8 cellular contexts compared by ENCODE assay signal in genomic region chr1:219460561-219461511, GRCh38.
DNase-seq lines count a peak whose midpoint lies in the region; ATAC-seq and TF ChIP-seq lines count a peak whose summit lies in the region.

No MANE protein-coding gene starts in this region.

- H3K36me3 ChIP-seq in heart left ventricle (no peaks in the 10 kb centered on the region), A673 (ENCODE audit: insufficient read depth, low read length, poor library complexity, severe bottlenecking) (no peaks in the 10 kb centered on the region)

- TF ChIP-seq POLR2A in heart left ventricle (IDR thresholded peaks at IDR 0.05), result no peak

- 46 to 72% (median 59%) methylated on average over 8 of the region's 8 CpGs for WGBS in heart left ventricle, 4 donors

- POLR2A ChIA-PET in A673 (lab: Charles Lee; ENCODE audit: low non-redundant PET), result no interaction called here

- TF ChIP-seq CTCF in heart left ventricle (IDR thresholded peaks at IDR 0.05) (no peak), A673 (conservative IDR thresholded peaks at IDR 0.05; ENCODE audit: low read depth, low read length) (no peak)

- H3K27me3 Mint-ChIP-seq in activated T-helper 17 cell treated with anti-CD3 and anti-CD28 coated beads, Interleukin-2, amount 50 U/mL, for 72 hours, result peaks cover 4% of the 10 kb centered on the region
- no peaks in the 10 kb centered on the region for H3K27me3 Mint-ChIP-seq in activated T-cell treated with anti-CD3 and anti-CD28 coated beads, Interleukin-2, amount 50 U/mL, for 4 hours (ENCODE audit: low read depth)

- H3K4me3 Mint-ChIP-seq in activated T-helper 17 cell treated with anti-CD3 and anti-CD28 coated beads, Interleukin-2, amount 50 U/mL, for 72 hours, result no peak overlapping the region
- H3K4me3 Mint-ChIP-seq in activated T-cell treated with anti-CD3 and anti-CD28 coated beads, Interleukin-2, amount 50 U/mL, for 4 hours, result no peak overlapping the region

- H3K27me3 ChIP-seq in heart left ventricle, result no peaks in the 10 kb centered on the region
- H3K27me3 ChIP-seq in A673 (replicated peaks; ENCODE audit: insufficient read depth, low read depth, low read length, poor library complexity), result peaks cover 16% of the 10 kb centered on the region

- no peaks in the 10 kb centered on the region for H3K9me3 ChIP-seq in heart left ventricle
- H3K9me3 ChIP-seq in A673 (ENCODE audit: low read depth, low read length, poor library complexity, severe bottlenecking), result no peaks in the 10 kb centered on the region

- H3K4me3 ChIP-seq in heart left ventricle (no peak overlapping the region), A673 (ENCODE audit: low read depth, low read length, poor library complexity, severe bottlenecking) (no peak overlapping the region)

- peaks cover 3% of the 10 kb centered on the region for H3K9me3 Mint-ChIP-seq in activated T-helper 17 cell treated with anti-CD3 and anti-CD28 coated beads, Interleukin-2, amount 50 U/mL, for 72 hours
- H3K9me3 Mint-ChIP-seq in activated T-cell treated with anti-CD3 and anti-CD28 coated beads, Interleukin-2, amount 50 U/mL, for 4 hours, result no peaks in the 10 kb centered on the region

- DNase-seq in heart left ventricle (no peak), Right ventricle myocardium inferior (ENCODE audit: missing footprints) (no peak), substantia nigra (lab: John Stamatoyannopoulos, UW) (peak in 3 of 49 donors; percentile 3 to 22 (median 4)), A673 (ENCODE audit: low spot score) (no peak)
- DNase-seq in activated T-cell treated with anti-CD3 and anti-CD28 coated beads, Interleukin-2, amount 50 U/mL, for 4 hours, result no peak
- no peak for DNase-seq in activated CD4-positive, alpha-beta T cell treated with anti-CD3 and anti-CD28 coated beads, Interleukin-2, amount 50 U/mL, for 1 hour

- H3K27ac Mint-ChIP-seq in activated T-helper 17 cell treated with anti-CD3 and anti-CD28 coated beads, Interleukin-2, amount 50 U/mL, for 72 hours, result peak overlapping the region; percentile 5

- peak; percentile 53 to 69 (median 61) for ATAC-seq in heart left ventricle
- no peak for ATAC-seq in Right ventricle myocardium inferior
- peak; percentile 80 for ATAC-seq in HG03066 (IDR thresholded peaks at IDR 0.05; ENCODE audit: low read depth, unreplicated experiment)
- no peak for ATAC-seq in activated T-helper 17 cell treated with anti-CD3 and anti-CD28 coated beads, Interleukin-2, amount 50 U/mL, for 72 hours (replicated peaks)
- no peak for ATAC-seq in activated T-cell treated with anti-CD3 and anti-CD28 coated beads, Interleukin-2, amount 50 U/mL, for 4 hours

- no TSS peak for BruUV-seq in A673 (replicated peaks; lab: Mats Ljungman, UMichigan)

- CTCF ChIA-PET in A673 (lab: Charles Lee), result no interaction called here

- H3K36me3 Mint-ChIP-seq in activated T-helper 17 cell treated with anti-CD3 and anti-CD28 coated beads, Interleukin-2, amount 50 U/mL, for 72 hours (ENCODE audit: low read depth), result no peaks in the 10 kb centered on the region
- H3K36me3 Mint-ChIP-seq in activated T-cell treated with anti-CD3 and anti-CD28 coated beads, Interleukin-2, amount 50 U/mL, for 4 hours (ENCODE audit: insufficient read depth), result no peaks in the 10 kb centered on the region

- intact Hi-C loops in heart left ventricle (cut with DNase I) (no loop called here), Right ventricle myocardium inferior (cut with DNase I) (no loop called here), A673 (cut with micrococcal nuclease; ENCODE audit: unreplicated experiment) (no loop called here)

- H3K27ac ChIP-seq in heart left ventricle (peak overlapping the region in 4 of 12 donors; percentile 18 to 91 (median 30)), substantia nigra (ENCODE audit: low read depth, low read length, poor library complexity, severe bottlenecking) (peak overlapping the region; percentile 26), A673 (ENCODE audit: low read depth, low read length, poor library complexity, severe bottlenecking) (no peak overlapping the region)

- H3K4me1 Mint-ChIP-seq in activated T-helper 17 cell treated with anti-CD3 and anti-CD28 coated beads, Interleukin-2, amount 50 U/mL, for 72 hours, result no peaks in the 10 kb centered on the region
- H3K4me1 Mint-ChIP-seq in activated T-cell treated with anti-CD3 and anti-CD28 coated beads, Interleukin-2, amount 50 U/mL, for 4 hours (ENCODE audit: low read depth), result no peaks in the 10 kb centered on the region

- peaks cover 0 to 35% (median 0%) of the 10 kb centered on the region in 12 donors for H3K4me1 ChIP-seq in heart left ventricle
- H3K4me1 ChIP-seq in A673 (ENCODE audit: insufficient read depth, low read length, poor library complexity, severe bottlenecking), result no peaks in the 10 kb centered on the region

Comparison
In these comparisons a context has a peak if more than half of its experiments do, and no peak if none do; other contexts are left out.
1. ATAC-seq: peak in heart left ventricle (4 of 4) and HG03066 (single experiment); none in Right ventricle myocardium inferior (single experiment), activated T-helper 17 cell treated with anti-CD3 and anti-CD28 coated beads, Interleukin-2, amount 50 U/mL, for 72 hours (single experiment) and activated T-cell treated with anti-CD3 and anti-CD28 coated beads, Interleukin-2, amount 50 U/mL, for 4 hours (0 of 2).